Comparison of ENCODE assay signal across 16 cellular contexts in the genomic region with DNA sequence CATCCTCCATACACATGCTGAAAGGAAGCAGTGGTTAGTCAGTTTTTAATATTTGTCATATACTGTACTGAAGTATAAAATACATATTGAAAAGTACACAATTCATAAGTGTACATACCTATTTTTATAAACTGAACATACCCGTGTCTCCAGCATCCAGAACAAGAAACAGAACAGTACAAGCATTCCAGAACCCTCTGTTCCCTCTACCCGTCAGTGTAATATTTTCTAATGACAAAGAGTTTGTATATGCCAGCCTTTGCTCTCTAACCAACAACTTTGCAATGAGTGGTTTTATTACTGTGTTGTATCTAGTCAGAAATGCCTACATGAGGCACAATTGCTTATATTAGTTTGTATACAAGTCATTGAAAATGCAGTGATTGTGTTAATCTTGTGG. TPM values are rescaled to one million over a fixed set of nuclear protein-coding genes. Genes with fewer than 3 reads are reported as not detected.
DNase-seq lines count a peak whose midpoint lies in the region; TF ChIP-seq lines count a peak whose summit lies in the region.
"Had no signal": no experiment of that assay in that cellular context is flagged by ENCODE, and none has a peak within 500 bp of the region (broad histone marks: within the 10 kb centered on the region; RNA-seq: fewer than 3 reads in every experiment).

No MANE protein-coding gene starts in this region.

- H3K4me1 Mint-ChIP-seq in MCF 10A (ENCODE audit: insufficient read depth, unreplicated experiment): peaks cover 30% of the 10 kb centered on the region
- H3K4me1 Mint-ChIP-seq: GM23338 had no signal

- no peak overlapping the region for H3K27ac ChIP-seq in breast epithelium
- H3K27ac ChIP-seq in osteoblast (ENCODE audit: low read depth, low read length): no peak overlapping the region
- peak overlapping the region; percentile 26 for H3K27ac ChIP-seq in suprapubic skin
- H3K27ac ChIP-seq: 22Rv1, A549, C4-2B, HL-60 had no signal

- H3K36me3 ChIP-seq in breast epithelium (no peaks in the 10 kb centered on the region), osteoblast (ENCODE audit: insufficient read depth, low read length) (no peaks in the 10 kb centered on the region), suprapubic skin (no peaks in the 10 kb centered on the region)

- no peak for TF ChIP-seq CTCF in MCF 10A (IDR thresholded peaks at IDR 0.05; ENCODE audit: unreplicated experiment)
- no peak for TF ChIP-seq CTCF in breast epithelium (IDR thresholded peaks at IDR 0.05)
- no peak for TF ChIP-seq CTCF in osteoblast (IDR thresholded peaks at IDR 0.05; ENCODE audit: extremely low read depth, low read depth, low read length)
- TF ChIP-seq CTCF in suprapubic skin (IDR thresholded peaks at IDR 0.05): no peak

- DNase-seq in MCF 10A (ENCODE audit: unreplicated experiment) (no peak), breast epithelium (ENCODE audit: low spot score in 2 of 2) (no peak), osteoblast (ENCODE audit: insufficient read length, low spot score, missing footprints) (peak; percentile 3), suprapubic skin (ENCODE audit: low spot score in 2 of 2) (no peak), NCI-H82 (lab: John Stamatoyannopoulos, UW) (no peak), LoVo (ENCODE audit: low spot score) (no peak), middle frontal gyrus (ENCODE audit: extremely low spot score, low spot score) (no peak)
- DNase-seq: AML-193; Caco-2; CD4-positive, alpha-beta T cell; HCEC 1CT had no signal

- TF ChIP-seq EP300 in suprapubic skin (IDR thresholded peaks at IDR 0.05): no peak

- CTCF ChIA-PET in MCF 10A (lab: Yijun Ruan, JAX): interaction anchor here (0.6 to 2.3 kb wide), 4 partner anchors 15 to 37 kb away, joined by 3 to 16 read pairs (median 4); a partner anchor contains a TSS

- H3K9me3 ChIP-seq in breast epithelium (no peaks in the 10 kb centered on the region), osteoblast (ENCODE audit: low read depth, low read length) (no peaks in the 10 kb centered on the region), suprapubic skin (no peaks in the 10 kb centered on the region)
- H3K9me3 ChIP-seq: A549 had no signal

- H3K27me3 ChIP-seq in breast epithelium (no peaks in the 10 kb centered on the region), osteoblast (ENCODE audit: insufficient read depth, low read length) (peaks cover 3% of the 10 kb centered on the region), suprapubic skin (peaks cover 3% of the 10 kb centered on the region)

- H3K27ac Mint-ChIP-seq in MCF 10A (ENCODE audit: low read depth, unreplicated experiment): peak overlapping the region; percentile 31
- H3K27ac Mint-ChIP-seq: CD4-positive, alpha-beta T cell; GM23338 had no signal

- H4K20me1 ChIP-seq in osteoblast (ENCODE audit: insufficient read depth, low read length): no peaks in the 10 kb centered on the region

- POLR2A ChIA-PET in MCF 10A (lab: Yijun Ruan, JAX): interaction anchor here (0.6 to 1.6 kb wide), 5 partner anchors 10 to 1047 kb away, joined by 3 to 11 read pairs (median 5); a partner anchor contains a TSS

- 49% methylated on average over 2 of the region's 2 CpGs for WGBS in suprapubic skin

- no peak overlapping the region for H3K4me3 Mint-ChIP-seq in MCF 10A (ENCODE audit: unreplicated experiment)
- H3K4me3 Mint-ChIP-seq: CD4-positive, alpha-beta T cell; GM23338 had no signal

- H3K9me3 Mint-ChIP-seq in MCF 10A (ENCODE audit: unreplicated experiment): no peaks in the 10 kb centered on the region
- H3K9me3 Mint-ChIP-seq: CD4-positive, alpha-beta T cell had no signal

- intact Hi-C loops in MCF 10A (cut with micrococcal nuclease): loop anchor here (5.0 kb wide), 1 partner anchor 38 kb away; no protein-coding TSS in a partner anchor
- intact Hi-C loops in breast epithelium (cut with DNase I; ENCODE audit: low total_unique reads): no loop called here

- H3K4me2 ChIP-seq in osteoblast (ENCODE audit: insufficient read depth, low read length): no peak overlapping the region
- H3K4me2 ChIP-seq: A549, GM23338 had no signal

- BruUV-seq in MCF 10A (replicated peaks; lab: Mats Ljungman, UMichigan): no TSS peak

- H3K4me3 ChIP-seq in breast epithelium (no peak overlapping the region), osteoblast (ENCODE audit: insufficient read depth, low read length) (no peak overlapping the region), suprapubic skin (no peak overlapping the region)
- H3K4me3 ChIP-seq: A549, GM23338 had no signal

- H3K27me3 Mint-ChIP-seq in MCF 10A (ENCODE audit: insufficient read depth, unreplicated experiment): no peaks in the 10 kb centered on the region

- H3K36me3 Mint-ChIP-seq in MCF 10A (ENCODE audit: insufficient read depth, unreplicated experiment): no peaks in the 10 kb centered on the region

- no peak overlapping the region for H2AFZ ChIP-seq in osteoblast (ENCODE audit: low read length)
- H2AFZ ChIP-seq: GM23338 had no signal

- H3K79me2 ChIP-seq in osteoblast (ENCODE audit: insufficient read depth, low read length): no peaks in the 10 kb centered on the region

- H3K4me1 ChIP-seq in breast epithelium (no peaks in the 10 kb centered on the region), osteoblast (ENCODE audit: insufficient read depth, low read length) (peaks cover 7% of the 10 kb centered on the region), suprapubic skin (peaks cover 29% of the 10 kb centered on the region)
- H3K4me1 ChIP-seq: A549 had no signal

- TF ChIP-seq POLR2A in breast epithelium (IDR thresholded peaks at IDR 0.05): no peak
- no peak for TF ChIP-seq POLR2A in suprapubic skin (IDR thresholded peaks at IDR 0.05)

RNA-seq across cellular contexts. Expression of a gene that starts 18.7 kb away (rescaled TPM):
- total RNA-seq in MCF 10A (2022): 126 and 129 TPM in 2 replicates
- total RNA-seq in breast epithelium: 10 to 100 TPM; 40.3 to 68.6 (median 43.4) TPM
- 47.8 and 48.9 TPM in 2 replicates for total RNA-seq in osteoblast
- total RNA-seq in suprapubic skin: 10 to 100 TPM; 50.1 to 78.1 (median 65.2) TPM
